1 cellular context compared by ENCODE assay signal in the genomic region with DNA sequence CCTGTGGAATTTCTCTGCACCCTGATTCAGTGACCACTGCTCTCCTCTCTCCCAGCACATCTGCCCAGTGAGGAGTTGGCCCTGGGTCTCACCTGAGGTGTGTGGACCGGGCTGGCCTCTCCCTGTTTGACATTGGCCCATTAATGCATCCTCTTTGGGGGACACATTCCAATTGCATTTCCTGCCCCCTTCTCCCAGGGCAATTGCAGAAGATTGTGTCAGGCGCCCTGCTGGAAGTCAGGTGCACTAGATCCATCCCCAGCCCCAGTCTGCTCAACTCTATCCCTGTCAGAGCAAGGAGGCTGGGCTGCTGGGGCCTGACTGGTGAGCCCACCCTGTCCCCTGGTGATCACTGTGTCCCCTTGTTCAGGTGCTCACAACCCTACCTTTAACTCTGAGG.
TF ChIP-seq lines count a peak whose summit lies in the region.

No MANE protein-coding gene starts in this region.

TF ChIP-seq in SK-N-SH treated with all-trans-retinoic acid at 6 μM for 48 hours, 23 proteins besides CTCF, POLR2A, EP300 and RAD21 (continued from another document):
- TF ChIP-seq OSR1 (CRISPR knock-in tag; IDR thresholded peaks at IDR 0.05) (no peak), BACH2 (CRISPR knock-in tag; IDR thresholded peaks at IDR 0.05; ENCODE audit: borderline replicate concordance) (no peak)
